In genomic region chr1:114310771-114311251, GRCh38 we compare ENCODE assay signal across 16 cellular contexts.
DNase-seq lines count a peak whose midpoint lies in the region; ATAC-seq and TF ChIP-seq lines count a peak whose summit lies in the region.
"Had no signal": no experiment of that assay in that cellular context is flagged by ENCODE, and none has a peak within 500 bp of the region (broad histone marks: within the 10 kb centered on the region; RNA-seq: fewer than 3 reads in every experiment).

No MANE protein-coding gene starts in this region.

- H2AK5ac ChIP-seq in IMR-90 (ENCODE audit: low read depth, low read length): no peak overlapping the region

- intact Hi-C loops in IMR-90 (cut with micrococcal nuclease): no loop called here

- POLR2A ChIA-PET in IMR-90 (lab: Charles Lee; ENCODE audit: unreplicated experiment): no interaction called here

- 0 out of 2 replicates have a peak, but pooled peaks cover 4% of the 10 kb centered on the region for H3K9me1 ChIP-seq in IMR-90 (ENCODE audit: insufficient read depth, low read length)

- no peak for TF ChIP-seq RAD21 in IMR-90 (IDR thresholded peaks at IDR 0.05; ENCODE audit: low read length)

- H4K91ac ChIP-seq in IMR-90 (ENCODE audit: insufficient read depth, low read depth, low read length): no peak overlapping the region; the same call in 1 of the 2 replicates

- H4K5ac ChIP-seq in IMR-90 (ENCODE audit: low read depth, low read length): no peak overlapping the region

- H3K23ac ChIP-seq in IMR-90 (ENCODE audit: low read depth, low read length): no peak overlapping the region

- H4K8ac ChIP-seq in IMR-90 (ENCODE audit: low read depth in 2 of 2, low read length in 2 of 2): peak overlapping the region in 1 of 2 experiments; percentile 60; a peak in 2 of 4 replicates

- CTCF ChIA-PET in IMR-90 (lab: Yijun Ruan, JAX): interaction anchor here (1.1 to 1.7 kb wide), 2 partner anchors 12 to 28 kb away, joined by 3 to 4 read pairs; no protein-coding TSS in a partner anchor

- no peak for TF ChIP-seq CTCF in IMR-90 (conservative IDR thresholded peaks at IDR 0.05; ENCODE audit: low read depth, low read length)

- ATAC-seq in IMR-90 (ENCODE audit: low read depth): peak; percentile 76
- no peak for ATAC-seq in HG02642 (IDR thresholded peaks at IDR 0.05; ENCODE audit: poor library complexity, unreplicated experiment)
- ATAC-seq in GM21786 (IDR thresholded peaks at IDR 0.05; ENCODE audit: unreplicated experiment): no peak
- ATAC-seq: activated naive CD4-positive, alpha-beta T cell treated with anti-CD3 and anti-CD28 coated beads, Interleukin-2, amount 50 U/mL, for 72 hours; stimulated activated effector memory CD8-positive, alpha-beta T cell treated with anti-CD3 and anti-CD28 coated beads, Interleukin-12 subunit alpha, Interleukin-12 subunit beta, amount 100 ng/mL, for 72 hours had no signal

- no peaks in the 10 kb centered on the region for H4K20me1 ChIP-seq in IMR-90 (ENCODE audit: insufficient read depth, low read length)

- H2BK15ac ChIP-seq in IMR-90 (ENCODE audit: low read depth, low read length): peak overlapping the region; percentile 40; the same call in 1 of the 3 replicates

- peak overlapping the region; percentile 71 for H2BK5ac ChIP-seq in IMR-90 (ENCODE audit: low read depth, low read length, poor library complexity, severe bottlenecking)

- H3K4ac ChIP-seq in IMR-90 (ENCODE audit: low read depth, low read length): no peak overlapping the region

- WGBS in IMR-90 (ENCODE audit: extremely low coverage in 2 of 2, insufficient read length in 1 of 2), 2 experiments: 25% methylated on average over 2 of the region's 3 CpGs; no CpG with 5 or more reads in 1 of the 2 experiments

- in situ Hi-C loops in ACHN (cut with HindIII; ENCODE audit: low pct_ligation_motif_present, low pct_unique_long_range_greater_than_20kb, low sequenced_read_pairs): no loop called here
- in situ Hi-C loops in IMR-90 (cut with MboI; ENCODE audit: low sequenced_read_pairs): no loop called here

- H2AFZ ChIP-seq in IMR-90 (replicated peaks; ENCODE audit: low read length, poor library complexity): peak overlapping the region; percentile 75
- H2AFZ ChIP-seq: parathyroid adenoma had no signal

- no peaks in the 10 kb centered on the region for H3K36me3 ChIP-seq in IMR-90 (ENCODE audit: control insufficient read depth, insufficient read depth, low read length)

- H3K27ac ChIP-seq in IMR-90 (ENCODE audit: insufficient read depth, low read length): peak overlapping the region; percentile 29; the same call in 1 of the 2 replicates
- H3K27ac ChIP-seq: coronary artery, parathyroid adenoma had no signal

- no peak overlapping the region for H3K9ac ChIP-seq in IMR-90 (ENCODE audit: low read depth, low read length)
- H3K9ac ChIP-seq: parathyroid adenoma had no signal

- BruUV-seq in IMR-90 (replicated peaks; lab: Mats Ljungman, UMichigan): no TSS peak

- H3K14ac ChIP-seq in IMR-90 (replicated peaks; ENCODE audit: low read depth, low read length): no peak overlapping the region

- no peak overlapping the region for H3K4me3 ChIP-seq in IMR-90 (ENCODE audit: insufficient read depth, low read depth, low read length)
- H3K4me3 ChIP-seq: coronary artery had no signal

- DNase-seq in ACHN (peak; percentile 40), IMR-90 (peak; percentile 75), dedifferentiated amniotic fluid mesenchymal stem cell (ENCODE audit: extremely low spot score) (peak; percentile 62), medulla oblongata (ENCODE audit: extremely low spot score) (peak; percentile 40), GM19240 (ENCODE audit: insufficient read length, low spot score) (no peak)
- no peak for DNase-seq in activated CD8-positive, alpha-beta memory T cell treated with anti-CD3 and anti-CD28 coated beads for 24 hours
- DNase-seq: C1 segment of cervical spinal cord, NCI-H1436 treated with DMSO at 0.1 percent for 48 hours, NCI-H69, SHP77 had no signal

- no peak overlapping the region for H3K56ac ChIP-seq in IMR-90 (ENCODE audit: extremely low read depth, insufficient read depth, low read length)

- H3K4me2 ChIP-seq in IMR-90 (ENCODE audit: low read depth, low read length): peak overlapping the region; percentile 68

- H3K79me1 ChIP-seq in IMR-90 (ENCODE audit: low read depth in 1 of 2, low read length in 2 of 2): no peaks in the 10 kb centered on the region

- peaks cover 5% of the 10 kb centered on the region for H3K4me1 ChIP-seq in IMR-90 (ENCODE audit: control insufficient read depth, insufficient read depth, low read length)
- H3K4me1 ChIP-seq: parathyroid adenoma had no signal

- H2AK9ac ChIP-seq in IMR-90 (replicated peaks; ENCODE audit: low read depth, low read length, poor library complexity): peak overlapping the region; percentile 71

- H3K18ac ChIP-seq in IMR-90 (ENCODE audit: low read depth, low read length): peak overlapping the region; percentile 61; the same call in 1 of the 2 replicates

- dilution Hi-C loops in IMR-90 (cut with HindIII; ENCODE audit: low sequenced_read_pairs, unreplicated experiment): no loop called here

- no peak for TF ChIP-seq POLR2A in IMR-90 (IDR thresholded peaks at IDR 0.05; ENCODE audit: low read depth, low read length)

- no peak overlapping the region for H2BK120ac ChIP-seq in IMR-90 (ENCODE audit: low read depth, low read length)

- no peaks in the 10 kb centered on the region for H3K27me3 ChIP-seq in IMR-90 (ENCODE audit: control insufficient read depth, insufficient read depth, low read length)

- peak overlapping the region; percentile 24; the same call in 1 of the 2 replicates for H2BK20ac ChIP-seq in IMR-90 (ENCODE audit: low read depth, low read length)

- H3K9me3 ChIP-seq in IMR-90 (ENCODE audit: control insufficient read depth, insufficient read depth, low read length): no peaks in the 10 kb centered on the region

TF ChIP-seq in IMR-90, 13 proteins besides CTCF, POLR2A, EP300 and RAD21:
- TF ChIP-seq ELK1 (IDR thresholded peaks at IDR 0.05; ENCODE audit: borderline replicate concordance, low read depth, low read length): no peak
- TF ChIP-seq USF2 (IDR thresholded peaks at IDR 0.05; ENCODE audit: low read depth, low read length): peak; percentile 40; the same call in 1 of the 2 replicates
- no peak for TF ChIP-seq FOS (IDR thresholded peaks at IDR 0.05; ENCODE audit: low read depth, low read length)

Comparison
In these comparisons a context has a peak if more than half of its experiments do, and no peak if none do; other contexts are left out.
1. DNase-seq: peak in ACHN (single experiment), IMR-90 (single experiment), dedifferentiated amniotic fluid mesenchymal stem cell (single experiment) and medulla oblongata (single experiment); none in activated CD8-positive, alpha-beta memory T cell treated with anti-CD3 and anti-CD28 coated beads for 24 hours (single experiment) and GM19240 (single experiment).